1 cellular context compared by ENCODE assay signal in genomic region chr17:57606111-57606875, GRCh38.
TF ChIP-seq lines count a peak whose summit lies in the region.

No MANE protein-coding gene starts in this region.

TF ChIP-seq in WTC11, 78 proteins besides CTCF, POLR2A, EP300 and RAD21 (continued from another document):
- no peak for TF ChIP-seq ZNF532 (CRISPR knock-in tag; IDR thresholded peaks at IDR 0.05; ENCODE audit: borderline replicate concordance)
